11 cellular contexts compared by ENCODE assay signal in genomic region chr12:62256408-62257079, GRCh38. TPM values are rescaled to one million over a fixed set of nuclear protein-coding genes. Genes with fewer than 3 reads are reported as not detected.
DNase-seq lines count a peak whose midpoint lies in the region; ATAC-seq and TF ChIP-seq lines count a peak whose summit lies in the region.
"Had no signal": no experiment of that assay in that cellular context is flagged by ENCODE, and none has a peak within 500 bp of the region (broad histone marks: within the 10 kb centered on the region; RNA-seq: fewer than 3 reads in every experiment).

No MANE protein-coding gene starts in this region.

- H3K36me3 Mint-ChIP-seq in activated T-cell treated with anti-CD3 and anti-CD28 coated beads, Interleukin-2, amount 50 U/mL, for 72 hours (ENCODE audit: insufficient read depth in 2 of 2) = peaks cover 4 to 7% of the 10 kb centered on the region in 2 donors
- H3K36me3 Mint-ChIP-seq in nephron progenitor cell (ENCODE audit: low read depth) = no peaks in the 10 kb centered on the region

- TF ChIP-seq CTCF in nephron progenitor cell (IDR thresholded peaks at IDR 0.05) (no peak), upper lobe of left lung (IDR thresholded peaks at IDR 0.05) (no peak)

- H3K9me3 ChIP-seq in upper lobe of left lung = no peaks in the 10 kb centered on the region

- H3K27ac ChIP-seq in upper lobe of left lung = peak overlapping the region in 2 of 4 donors; percentile 17 to 49
- H3K27ac ChIP-seq: SK-N-MC had no signal

- H3K36me3 ChIP-seq in upper lobe of left lung = no peaks in the 10 kb centered on the region

- no peak for ATAC-seq in activated T-cell treated with anti-CD3 and anti-CD28 coated beads, Interleukin-2, amount 50 U/mL, for 72 hours (replicated peaks in 1 of 2)
- ATAC-seq in stimulated activated naive CD8-positive, alpha-beta T cell treated with anti-CD3 and anti-CD28 coated beads, Interleukin-15, amount 100 ng/mL, for 72 hours = no peak
- ATAC-seq in upper lobe of left lung (ENCODE audit: low FRiP score in 2 of 2) = no peak

- no peaks in the 10 kb centered on the region for H3K27me3 Mint-ChIP-seq in activated T-cell treated with anti-CD3 and anti-CD28 coated beads, Interleukin-2, amount 50 U/mL, for 72 hours (ENCODE audit: low read depth)
- peaks cover 4% of the 10 kb centered on the region for H3K27me3 Mint-ChIP-seq in nephron progenitor cell (ENCODE audit: low read depth, poor library complexity)
- no peaks in the 10 kb centered on the region for H3K27me3 Mint-ChIP-seq in stimulated activated naive CD8-positive, alpha-beta T cell treated with anti-CD3 and anti-CD28 coated beads, Interleukin-15, amount 100 ng/mL, for 72 hours
- H3K27me3 Mint-ChIP-seq: B cell had no signal

- no peak for TF ChIP-seq EP300 in upper lobe of left lung (IDR thresholded peaks at IDR 0.05)

- no peaks in the 10 kb centered on the region for H3K27me3 ChIP-seq in upper lobe of left lung

- WGBS in upper lobe of left lung, 2 donors = 47 to 52% methylated on average over 8 of the region's 8 CpGs

- H3K27ac Mint-ChIP-seq in activated T-cell treated with anti-CD3 and anti-CD28 coated beads, Interleukin-2, amount 50 U/mL, for 72 hours = peak overlapping the region; percentile 78
- peak overlapping the region; percentile 10 for H3K27ac Mint-ChIP-seq in nephron progenitor cell
- peak overlapping the region; percentile 43 to 71 for H3K27ac Mint-ChIP-seq in stimulated activated naive CD8-positive, alpha-beta T cell treated with anti-CD3 and anti-CD28 coated beads, Interleukin-15, amount 100 ng/mL, for 72 hours
- H3K27ac Mint-ChIP-seq: B cell had no signal

- H3K4me3 ChIP-seq in upper lobe of left lung = no peak overlapping the region
- H3K4me3 ChIP-seq: SK-N-MC had no signal

- H3K4me1 ChIP-seq in upper lobe of left lung = peaks cover 5 to 29% (median 21%) of the 10 kb centered on the region in 4 donors

- no peak for TF ChIP-seq POLR2A in upper lobe of left lung (IDR thresholded peaks at IDR 0.05)

- H3K4me3 Mint-ChIP-seq in activated T-cell treated with anti-CD3 and anti-CD28 coated beads, Interleukin-2, amount 50 U/mL, for 72 hours = peak overlapping the region; percentile 65 to 76
- no peak overlapping the region for H3K4me3 Mint-ChIP-seq in nephron progenitor cell
- peak overlapping the region; percentile 49 to 65 for H3K4me3 Mint-ChIP-seq in stimulated activated naive CD8-positive, alpha-beta T cell treated with anti-CD3 and anti-CD28 coated beads, Interleukin-15, amount 100 ng/mL, for 72 hours
- H3K4me3 Mint-ChIP-seq: B cell had no signal

- H3K4me1 Mint-ChIP-seq in activated T-cell treated with anti-CD3 and anti-CD28 coated beads, Interleukin-2, amount 50 U/mL, for 72 hours (ENCODE audit: low read depth) = peaks cover 41% of the 10 kb centered on the region
- H3K4me1 Mint-ChIP-seq in nephron progenitor cell = peaks cover 13% of the 10 kb centered on the region
- peaks cover 36% of the 10 kb centered on the region for H3K4me1 Mint-ChIP-seq in stimulated activated naive CD8-positive, alpha-beta T cell treated with anti-CD3 and anti-CD28 coated beads, Interleukin-15, amount 100 ng/mL, for 72 hours

- DNase-seq in activated gamma-delta T cell treated with anti-CD3 and anti-CD28 coated beads, Interleukin-2, amount 50 U/mL, for 16 hours (ENCODE audit: low read depth) = peak; percentile 28
- DNase-seq in activated gamma-delta T cell treated with Interleukin-2 at 50 U/mL for 16 hours (no peak), nephron progenitor cell (no peak), NCI-H446 treated with DMSO at 0.1 percent for 48 hours (lab: John Stamatoyannopoulos, UW) (no peak), upper lobe of left lung (no peak), DMS 273 treated with DMSO at 0.1 percent for 48 hours (lab: John Stamatoyannopoulos, UW) (no peak)
- peak; percentile 38 to 56 for DNase-seq in activated T-cell treated with anti-CD3 and anti-CD28 coated beads, Interleukin-2, amount 50 U/mL, for 72 hours
- DNase-seq in stimulated activated naive CD8-positive, alpha-beta T cell treated with anti-CD3 and anti-CD28 coated beads, Interleukin-15, amount 100 ng/mL, for 72 hours = peak in 1 of 2 donors; percentile 22
- DNase-seq: NCI-H146 had no signal

- H3K9me3 Mint-ChIP-seq in activated T-cell treated with anti-CD3 and anti-CD28 coated beads, Interleukin-2, amount 50 U/mL, for 72 hours = no peaks in the 10 kb centered on the region
- no peaks in the 10 kb centered on the region for H3K9me3 Mint-ChIP-seq in nephron progenitor cell
- no peaks in the 10 kb centered on the region for H3K9me3 Mint-ChIP-seq in stimulated activated naive CD8-positive, alpha-beta T cell treated with anti-CD3 and anti-CD28 coated beads, Interleukin-15, amount 100 ng/mL, for 72 hours

RNA-seq across cellular contexts. Expression of gene USP15, which starts 3.7 kb away (rescaled TPM):
- total RNA-seq in activated T-cell treated with anti-CD3 and anti-CD28 coated beads, Interleukin-2, amount 50 U/mL, for 72 hours = 10 to 100 TPM; 94.0 to 97.7 TPM
- total RNA-seq in upper lobe of left lung = 100 to 1,000 TPM in 2 of 6 donors, 10 to 100 TPM in 4; 66.5 to 239 (median 81.2) TPM

Comparison
In these comparisons a context has a peak if more than half of its experiments do, and no peak if none do; other contexts are left out.
1. DNase-seq: peak in activated gamma-delta T cell treated with anti-CD3 and anti-CD28 coated beads, Interleukin-2, amount 50 U/mL, for 16 hours (single experiment) and activated T-cell treated with anti-CD3 and anti-CD28 coated beads, Interleukin-2, amount 50 U/mL, for 72 hours (2 of 2); none in activated gamma-delta T cell treated with Interleukin-2 at 50 U/mL for 16 hours (single experiment), nephron progenitor cell (single experiment), NCI-H446 treated with DMSO at 0.1 percent for 48 hours (single experiment), upper lobe of left lung (0 of 2) and DMS 273 treated with DMSO at 0.1 percent for 48 hours (single experiment).
2. H3K27ac Mint-ChIP-seq: peak in every context shown above with its lines; median percentile 78 in activated T-cell treated with anti-CD3 and anti-CD28 coated beads, Interleukin-2, amount 50 U/mL, for 72 hours; 57 in stimulated activated naive CD8-positive, alpha-beta T cell treated with anti-CD3 and anti-CD28 coated beads, Interleukin-15, amount 100 ng/mL, for 72 hours; 10 in nephron progenitor cell.